ENCODE assay signal across 8 cellular contexts in the genomic region with DNA sequence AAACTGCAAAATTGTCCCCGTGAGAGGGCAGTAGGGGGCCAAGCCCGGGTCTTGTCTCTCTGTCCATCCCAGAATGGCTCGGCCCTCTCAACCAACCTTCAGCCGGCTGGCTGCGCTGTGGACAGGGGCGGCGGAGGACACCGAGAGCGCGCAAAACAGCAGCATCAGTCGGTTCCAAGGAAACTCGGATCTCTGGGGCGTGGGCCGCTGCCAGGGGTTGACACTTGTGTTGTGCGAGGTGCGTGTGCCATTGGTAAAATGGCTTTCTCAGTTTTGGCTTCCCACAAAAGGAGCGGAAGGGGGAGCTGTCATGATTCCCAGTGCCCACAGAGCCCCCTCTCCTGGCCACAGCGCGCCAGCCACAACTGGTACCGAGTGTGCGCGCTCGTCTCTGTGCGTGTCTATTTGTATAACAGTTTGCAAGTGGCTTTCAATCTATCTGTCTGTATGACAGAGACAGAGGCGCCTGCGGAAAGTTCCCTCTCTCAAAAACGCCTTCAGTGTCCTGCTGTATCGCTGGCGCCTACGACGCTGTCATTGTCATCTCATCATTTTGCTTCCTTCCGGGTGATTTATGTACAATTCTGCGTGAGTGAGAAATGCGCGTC. TPM values are rescaled to one million over a fixed set of nuclear protein-coding genes. Genes with fewer than 3 reads are reported as not detected.
A peak's percentile ranks its signal among the peaks of the same experiment; 100 is the strongest.
DNase-seq lines count a peak whose midpoint lies in the region; ATAC-seq and TF ChIP-seq lines count a peak whose summit lies in the region.

No MANE protein-coding gene starts in this region.

- intact Hi-C loops in transverse colon (cut with DNase I; ENCODE audit: low total_unique reads) = loop anchor here (10.0 kb wide), 1 partner anchor 151 kb away; no protein-coding TSS in a partner anchor
- intact Hi-C loops in naive thymus-derived CD4-positive, alpha-beta T cell (cut with micrococcal nuclease) = no loop called here

- in situ Hi-C loops in transverse colon (cut with MboI; ENCODE audit: low pct_ligation_motif_present in 1 of 4, low pct_unique_long_range_greater_than_20kb in 1 of 4, low sequenced_read_pairs in 3 of 4) = loop anchor here in 1 of 4 donors (25.0 kb wide), 1 partner anchor 628 kb away; no protein-coding TSS in a partner anchor

- H3K9me3 ChIP-seq in transverse colon = no peaks in the 10 kb centered on the region
- H3K9me3 ChIP-seq in naive thymus-derived CD4-positive, alpha-beta T cell (ENCODE audit: control insufficient read depth in 2 of 3, low read length in 3 of 3) = no peaks in the 10 kb centered on the region

- H3K4me3 Mint-ChIP-seq in chondrocyte (ENCODE audit: unreplicated experiment) (peak overlapping the region; percentile 98), memory B cell (peak overlapping the region; percentile 42)
- peak overlapping the region in 5 of 10 donors; percentile 18 to 76 (median 54) for H3K4me3 Mint-ChIP-seq in naive thymus-derived CD4-positive, alpha-beta T cell

- POLR2A ChIA-PET in naive thymus-derived CD4-positive, alpha-beta T cell (lab: Charles Lee) = no interaction called here

- peak overlapping the region in 1 of 4 donors; percentile 26 for H3K27ac ChIP-seq in transverse colon
- H3K27ac ChIP-seq in naive thymus-derived CD4-positive, alpha-beta T cell (ENCODE audit: low read depth, low read length) = no peak overlapping the region

- peaks cover 0 to 24% (median 15%) of the 10 kb centered on the region in 4 donors for H3K4me1 ChIP-seq in transverse colon
- H3K4me1 ChIP-seq in naive thymus-derived CD4-positive, alpha-beta T cell (ENCODE audit: control insufficient read depth in 2 of 2, insufficient read depth in 2 of 2, low read length in 2 of 2) = no peaks in the 10 kb centered on the region

- H3K36me3 ChIP-seq in transverse colon = no peaks in the 10 kb centered on the region
- H3K36me3 ChIP-seq in naive thymus-derived CD4-positive, alpha-beta T cell (ENCODE audit: control insufficient read depth in 2 of 3, insufficient read depth in 3 of 3, low read length in 3 of 3) = no peaks in the 10 kb centered on the region

- H3K4me1 Mint-ChIP-seq in chondrocyte (ENCODE audit: low read depth) (peaks cover 65% of the 10 kb centered on the region), memory B cell (peaks cover 16% of the 10 kb centered on the region)
- peaks cover 17 to 32% (median 26%) of the 10 kb centered on the region in 7 donors for H3K4me1 Mint-ChIP-seq in naive thymus-derived CD4-positive, alpha-beta T cell

- peak overlapping the region; percentile 88 for H3K27ac Mint-ChIP-seq in chondrocyte (ENCODE audit: unreplicated experiment)
- H3K27ac Mint-ChIP-seq in memory B cell = no peak overlapping the region
- peak overlapping the region in 1 of 9 donors; percentile 65 for H3K27ac Mint-ChIP-seq in naive thymus-derived CD4-positive, alpha-beta T cell

- no peak for TF ChIP-seq POLR2A in transverse colon (IDR thresholded peaks at IDR 0.05)

- ATAC-seq in memory B cell (ENCODE audit: low read depth) = no peak
- no peak for ATAC-seq in naive thymus-derived CD4-positive, alpha-beta T cell
- ATAC-seq in HG03045 (IDR thresholded peaks at IDR 0.05; ENCODE audit: unreplicated experiment) = no peak

- H3K27me3 ChIP-seq in transverse colon = peaks cover 73% of the 10 kb centered on the region
- H3K27me3 ChIP-seq in naive thymus-derived CD4-positive, alpha-beta T cell (ENCODE audit: control insufficient read depth in 2 of 2, insufficient read depth in 2 of 2, low read length in 2 of 2) = peaks cover 0 to 4% of the 10 kb centered on the region in 2 donors

- H3K27me3 Mint-ChIP-seq in chondrocyte (ENCODE audit: low read depth) (no peaks in the 10 kb centered on the region), memory B cell (peaks cover 13% of the 10 kb centered on the region)
- H3K27me3 Mint-ChIP-seq in naive thymus-derived CD4-positive, alpha-beta T cell = peaks cover 54 to 64% (median 56%) of the 10 kb centered on the region in 5 donors

- DNase-seq in GM03348 (ENCODE audit: low spot score) (peak; percentile 48), NOMO-1 treated with DMSO at 0.1 percent for 48 hours (lab: John Stamatoyannopoulos, UW; ENCODE audit: unreplicated experiment) (peak; percentile 49), chondrocyte (ENCODE audit: low spot score) (peak; percentile 88), memory B cell (ENCODE audit: low spot score in 2 of 2) (no peak), transverse colon (peak; percentile 7)
- DNase-seq in activated CD4-positive, CD25-positive, alpha-beta regulatory T cell (lab: John Stamatoyannopoulos, UW) = no peak
- no peak for DNase-seq in naive thymus-derived CD4-positive, alpha-beta T cell

- H3K36me3 Mint-ChIP-seq in chondrocyte (ENCODE audit: low read depth) = no peaks in the 10 kb centered on the region
- no peaks in the 10 kb centered on the region for H3K36me3 Mint-ChIP-seq in memory B cell
- H3K36me3 Mint-ChIP-seq in naive thymus-derived CD4-positive, alpha-beta T cell = peaks cover 0 to 6% (median 0%) of the 10 kb centered on the region in 5 donors

- H3K4me3 ChIP-seq in transverse colon = peak overlapping the region in 2 of 4 donors; percentile 4 to 29
- H3K4me3 ChIP-seq in naive thymus-derived CD4-positive, alpha-beta T cell (ENCODE audit: low read length) = no peak overlapping the region

- CTCF ChIA-PET in naive thymus-derived CD4-positive, alpha-beta T cell (lab: Charles Lee) = no interaction called here

- WGBS in transverse colon (ENCODE audit: low coverage in 1 of 2), 2 donors = 5 to 9% methylated on average over 4 to 35 of the region's 35 CpGs

- TF ChIP-seq CTCF in chondrocyte (IDR thresholded peaks at IDR 0.05) = peak; percentile 86
- no peak for TF ChIP-seq CTCF in transverse colon (IDR thresholded peaks at IDR 0.05)

- TF ChIP-seq EP300 in transverse colon (IDR thresholded peaks at IDR 0.05; ENCODE audit: low read depth) = no peak

- H3K9me3 Mint-ChIP-seq in chondrocyte (ENCODE audit: low read depth) = no peaks in the 10 kb centered on the region
- H3K9me3 Mint-ChIP-seq in memory B cell = no peaks in the 10 kb centered on the region
- peaks cover 0 to 10% (median 0%) of the 10 kb centered on the region in 11 donors for H3K9me3 Mint-ChIP-seq in naive thymus-derived CD4-positive, alpha-beta T cell

RNA-seq across cellular contexts. Expression of a gene that starts 1.9 kb away (rescaled TPM):
- total RNA-seq in chondrocyte = 107 to 259 TPM (median 109 TPM) in 3 replicates
- 1 to 10 TPM in 1 of 4 donors, under 1 TPM in 1, not detected in 2; 0.55 to 1.3 TPM for total RNA-seq in transverse colon
- total RNA-seq in naive thymus-derived CD4-positive, alpha-beta T cell = not detected
- not detected for polyA plus RNA-seq in naive thymus-derived CD4-positive, alpha-beta T cell

Comparison
In these comparisons a context has a peak if more than half of its experiments do, and no peak if none do; other contexts are left out.
1. DNase-seq: peak in GM03348 (single experiment), NOMO-1 treated with DMSO at 0.1 percent for 48 hours (single experiment), chondrocyte (single experiment) and transverse colon (single experiment); none in memory B cell (0 of 2), activated CD4-positive, CD25-positive, alpha-beta regulatory T cell (0 of 4) and naive thymus-derived CD4-positive, alpha-beta T cell (0 of 9).
2. RNA of a gene that starts 1.9 kb away (total RNA-seq): 107 to 259 TPM in chondrocyte; 0.55 to 1.3 TPM in transverse colon and not detected in naive thymus-derived CD4-positive, alpha-beta T cell; every median in the first group is over 10 times any median in the second.